In the genomic region with DNA sequence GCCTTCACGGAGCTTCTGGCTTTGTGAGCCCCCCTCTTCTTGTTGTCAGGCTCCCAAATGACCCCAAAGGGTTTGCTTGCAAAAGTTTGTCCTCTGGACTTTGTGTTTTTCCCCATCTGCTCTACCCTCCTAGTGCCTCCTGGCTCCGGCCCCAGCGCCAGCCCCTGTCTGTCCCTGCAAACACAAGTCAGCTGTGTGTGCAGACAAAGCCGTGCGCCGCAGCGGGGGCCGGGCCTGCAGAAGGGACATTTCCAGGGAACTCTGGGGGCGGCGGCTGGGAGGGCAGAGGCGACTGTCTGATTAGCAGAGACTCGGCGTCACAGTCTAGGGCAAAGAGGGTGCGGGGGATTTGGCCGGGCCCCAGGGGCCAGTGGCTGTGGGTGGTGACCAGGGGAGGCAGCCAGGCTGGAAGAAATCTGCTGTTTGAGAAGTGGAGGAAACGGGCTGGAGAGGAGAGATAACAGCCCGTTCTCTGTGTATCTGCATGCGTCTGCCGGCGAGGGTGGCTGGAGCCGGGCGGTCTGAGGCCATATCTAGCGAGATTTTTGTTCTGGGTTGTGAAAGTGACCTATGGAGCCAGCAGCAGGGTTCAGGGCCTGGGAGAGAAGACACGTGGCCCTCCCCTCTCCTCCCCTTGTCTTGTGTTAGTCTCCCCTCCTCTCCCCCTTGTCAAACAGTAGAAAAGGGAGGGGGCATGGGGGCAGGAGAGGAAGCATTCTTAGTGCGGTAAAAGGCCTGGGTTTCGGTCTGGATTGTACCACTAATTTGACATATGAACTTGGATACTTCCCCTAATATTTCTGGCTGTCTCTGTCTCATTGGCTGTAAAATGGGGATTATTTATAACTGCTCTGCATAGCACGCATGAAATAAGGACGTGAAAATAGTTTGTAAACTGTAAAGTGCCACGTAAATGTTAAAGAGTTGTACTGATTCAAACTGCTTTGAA, we compare ENCODE assay signal across 8 cellular contexts.
DNase-seq lines count a peak whose midpoint lies in the region; ATAC-seq and TF ChIP-seq lines count a peak whose summit lies in the region.

No MANE protein-coding gene starts in this region.

- H3K36me3 ChIP-seq in prostate gland = no peaks in the 10 kb centered on the region

- H3K9me3 ChIP-seq in prostate gland = no peaks in the 10 kb centered on the region

- POLR2A ChIA-PET in WTC11 (lab: Charles Lee) = no interaction called here

- H3K27me3 Mint-ChIP-seq in WTC11 (ENCODE audit: low read depth) = no peaks in the 10 kb centered on the region

- CTCF ChIA-PET in WTC11 (lab: Charles Lee) = interaction anchor here (1.6 kb wide), 1 partner anchor 116 kb away, joined by 7 read pairs; no protein-coding TSS in a partner anchor

- H3K4me1 ChIP-seq in prostate gland (replicated peaks) = peaks cover 8% of the 10 kb centered on the region

- TF ChIP-seq POLR2A in prostate gland (IDR thresholded peaks at IDR 0.05) = no peak

- H3K4me3 Mint-ChIP-seq in WTC11 = no peak overlapping the region

- peak overlapping the region; percentile 62 to 65 for H3K27ac ChIP-seq in prostate gland

- no peaks in the 10 kb centered on the region for H3K36me3 Mint-ChIP-seq in WTC11

- no peak for TF ChIP-seq CTCF in WTC11 (IDR thresholded peaks at IDR 0.05)
- no peak for TF ChIP-seq CTCF in prostate gland (IDR thresholded peaks at IDR 0.05)

- H3K27ac Mint-ChIP-seq in WTC11 = no peak overlapping the region

- H3K27me3 ChIP-seq in prostate gland (replicated peaks; ENCODE audit: insufficient read depth) = no peaks in the 10 kb centered on the region

- H3K9me3 Mint-ChIP-seq in WTC11 = no peaks in the 10 kb centered on the region

- DNase-seq in ELF-1 (ENCODE audit: low read depth, low spot score) (peak; percentile 78), WTC11 (ENCODE audit: low spot score) (peak; percentile 23), left ventricle myocardium superior (peak; percentile 94), prostate gland (ENCODE audit: low spot score) (peak; percentile 18), NAMALWA (ENCODE audit: low spot score) (no peak)
- no peak for DNase-seq in stimulated activated CD4-positive, alpha-beta T cell treated with anti-CD3 and anti-CD28 coated beads, Interleukin-4, amount 100 ng/mL, for 24 hours

- peak overlapping the region in 1 of 2 donors; percentile 3 for H3K4me3 ChIP-seq in prostate gland

- ATAC-seq in WTC11 (no peak), left ventricle myocardium superior (peak; percentile 78), HG03159 (IDR thresholded peaks at IDR 0.05; ENCODE audit: unreplicated experiment) (no peak), GM19351 (IDR thresholded peaks at IDR 0.05; ENCODE audit: unreplicated experiment) (no peak)

- peaks cover 13% of the 10 kb centered on the region for H3K4me1 Mint-ChIP-seq in WTC11

- intact Hi-C loops in left ventricle myocardium superior (cut with micrococcal nuclease) (no loop called here), prostate gland (cut with DNase I) (loop anchor here (5.0 kb wide), 3 partner anchors 51 to 166 kb away; no protein-coding TSS in a partner anchor)

- WGBS in prostate gland = 9% methylated on average over 24 of the region's 29 CpGs

TF ChIP-seq in WTC11, 78 proteins besides CTCF, POLR2A, EP300 and RAD21 (continues in another document):
- TF ChIP-seq TEAD4 (CRISPR knock-in tag; IDR thresholded peaks at IDR 0.05) (no peak), NFE2L1 (CRISPR knock-in tag; IDR thresholded peaks at IDR 0.05) (no peak), ZNF671 (CRISPR knock-in tag; IDR thresholded peaks at IDR 0.05) (no peak), GABPB1 (CRISPR knock-in tag; IDR thresholded peaks at IDR 0.05) (no peak), CREB1 (CRISPR knock-in tag; IDR thresholded peaks at IDR 0.05) (no peak), NR2C2 (CRISPR knock-in tag; IDR thresholded peaks at IDR 0.05) (no peak), TCF7 (CRISPR knock-in tag; IDR thresholded peaks at IDR 0.05; ENCODE audit: low read depth) (no peak), TEAD1 (CRISPR knock-in tag; IDR thresholded peaks at IDR 0.05) (no peak)
- TF ChIP-seq, protein P1, sequence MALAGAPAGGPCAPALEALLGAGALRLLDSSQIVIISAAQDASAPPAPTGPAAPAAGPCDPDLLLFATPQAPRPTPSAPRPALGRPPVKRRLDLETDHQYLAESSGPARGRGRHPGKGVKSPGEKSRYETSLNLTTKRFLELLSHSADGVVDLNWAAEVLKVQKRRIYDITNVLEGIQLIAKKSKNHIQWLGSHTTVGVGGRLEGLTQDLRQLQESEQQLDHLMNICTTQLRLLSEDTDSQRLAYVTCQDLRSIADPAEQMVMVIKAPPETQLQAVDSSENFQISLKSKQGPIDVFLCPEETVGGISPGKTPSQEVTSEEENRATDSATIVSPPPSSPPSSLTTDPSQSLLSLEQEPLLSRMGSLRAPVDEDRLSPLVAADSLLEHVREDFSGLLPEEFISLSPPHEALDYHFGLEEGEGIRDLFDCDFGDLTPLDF (CRISPR knock-in tag; IDR thresholded peaks at IDR 0.05) = no peak
- TF ChIP-seq, protein P2, sequence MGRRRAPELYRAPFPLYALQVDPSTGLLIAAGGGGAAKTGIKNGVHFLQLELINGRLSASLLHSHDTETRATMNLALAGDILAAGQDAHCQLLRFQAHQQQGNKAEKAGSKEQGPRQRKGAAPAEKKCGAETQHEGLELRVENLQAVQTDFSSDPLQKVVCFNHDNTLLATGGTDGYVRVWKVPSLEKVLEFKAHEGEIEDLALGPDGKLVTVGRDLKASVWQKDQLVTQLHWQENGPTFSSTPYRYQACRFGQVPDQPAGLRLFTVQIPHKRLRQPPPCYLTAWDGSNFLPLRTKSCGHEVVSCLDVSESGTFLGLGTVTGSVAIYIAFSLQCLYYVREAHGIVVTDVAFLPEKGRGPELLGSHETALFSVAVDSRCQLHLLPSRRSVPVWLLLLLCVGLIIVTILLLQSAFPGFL (CRISPR knock-in tag; IDR thresholded peaks at IDR 0.05; ENCODE audit: borderline replicate concordance) = no peak
- TF ChIP-seq, protein P3, sequence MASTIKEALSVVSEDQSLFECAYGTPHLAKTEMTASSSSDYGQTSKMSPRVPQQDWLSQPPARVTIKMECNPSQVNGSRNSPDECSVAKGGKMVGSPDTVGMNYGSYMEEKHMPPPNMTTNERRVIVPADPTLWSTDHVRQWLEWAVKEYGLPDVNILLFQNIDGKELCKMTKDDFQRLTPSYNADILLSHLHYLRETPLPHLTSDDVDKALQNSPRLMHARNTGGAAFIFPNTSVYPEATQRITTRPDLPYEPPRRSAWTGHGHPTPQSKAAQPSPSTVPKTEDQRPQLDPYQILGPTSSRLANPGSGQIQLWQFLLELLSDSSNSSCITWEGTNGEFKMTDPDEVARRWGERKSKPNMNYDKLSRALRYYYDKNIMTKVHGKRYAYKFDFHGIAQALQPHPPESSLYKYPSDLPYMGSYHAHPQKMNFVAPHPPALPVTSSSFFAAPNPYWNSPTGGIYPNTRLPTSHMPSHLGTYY (CRISPR knock-in tag; IDR thresholded peaks at IDR 0.05) = no peak
- TF ChIP-seq, protein P4, sequence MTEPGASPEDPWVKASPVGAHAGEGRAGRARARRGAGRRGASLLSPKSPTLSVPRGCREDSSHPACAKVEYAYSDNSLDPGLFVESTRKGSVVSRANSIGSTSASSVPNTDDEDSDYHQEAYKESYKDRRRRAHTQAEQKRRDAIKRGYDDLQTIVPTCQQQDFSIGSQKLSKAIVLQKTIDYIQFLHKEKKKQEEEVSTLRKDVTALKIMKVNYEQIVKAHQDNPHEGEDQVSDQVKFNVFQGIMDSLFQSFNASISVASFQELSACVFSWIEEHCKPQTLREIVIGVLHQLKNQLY (CRISPR knock-in tag; IDR thresholded peaks at IDR 0.05) = no peak
- TF ChIP-seq, protein P5, sequence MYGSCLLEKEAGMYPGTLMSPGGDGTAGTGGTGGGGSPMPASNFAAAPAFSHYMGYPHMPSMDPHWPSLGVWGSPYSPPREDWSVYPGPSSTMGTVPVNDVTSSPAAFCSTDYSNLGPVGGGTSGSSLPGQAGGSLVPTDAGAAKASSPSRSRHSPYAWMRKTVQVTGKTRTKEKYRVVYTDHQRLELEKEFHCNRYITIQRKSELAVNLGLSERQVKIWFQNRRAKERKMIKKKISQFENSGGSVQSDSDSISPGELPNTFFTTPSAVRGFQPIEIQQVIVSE (CRISPR knock-in tag; IDR thresholded peaks at IDR 0.05; ENCODE audit: borderline replicate concordance) = no peak
- TF ChIP-seq, protein P6, sequence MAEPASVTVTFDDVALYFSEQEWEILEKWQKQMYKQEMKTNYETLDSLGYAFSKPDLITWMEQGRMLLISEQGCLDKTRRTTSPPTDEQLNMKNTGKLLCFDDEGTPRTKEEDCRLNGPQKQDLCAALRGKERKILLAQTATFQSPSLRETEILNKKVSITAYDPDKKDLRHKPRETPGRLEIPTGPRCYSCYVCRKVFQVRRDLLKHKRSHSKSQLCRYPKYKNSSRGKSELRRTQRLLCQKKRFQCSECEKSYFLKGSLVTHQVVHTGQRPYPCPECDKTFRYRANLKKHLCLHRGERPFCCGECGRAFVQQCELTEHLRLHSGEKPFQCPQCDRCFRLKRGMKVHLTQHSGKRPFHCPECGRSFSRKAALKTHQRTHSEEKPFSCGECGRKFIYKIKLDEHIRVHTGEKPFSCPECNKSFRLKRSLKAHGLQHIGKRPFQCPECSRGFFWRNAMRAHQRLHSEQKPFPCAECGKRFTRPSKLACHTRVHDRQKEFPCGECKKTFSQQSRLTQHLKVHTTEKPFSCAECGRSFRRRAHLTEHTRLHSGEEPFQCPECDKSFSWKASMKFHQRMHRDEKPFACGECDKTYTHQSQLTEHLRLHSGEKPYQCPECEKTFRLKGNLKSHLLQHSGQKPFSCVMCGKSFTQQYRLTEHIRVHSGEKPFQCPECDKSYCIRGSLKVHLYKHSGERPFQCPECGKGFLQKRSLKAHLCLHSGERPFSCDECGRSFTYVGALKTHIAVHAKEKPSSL (CRISPR knock-in tag; conservative IDR thresholded peaks at IDR 0.05) = no peak
- TF ChIP-seq, protein P7, sequence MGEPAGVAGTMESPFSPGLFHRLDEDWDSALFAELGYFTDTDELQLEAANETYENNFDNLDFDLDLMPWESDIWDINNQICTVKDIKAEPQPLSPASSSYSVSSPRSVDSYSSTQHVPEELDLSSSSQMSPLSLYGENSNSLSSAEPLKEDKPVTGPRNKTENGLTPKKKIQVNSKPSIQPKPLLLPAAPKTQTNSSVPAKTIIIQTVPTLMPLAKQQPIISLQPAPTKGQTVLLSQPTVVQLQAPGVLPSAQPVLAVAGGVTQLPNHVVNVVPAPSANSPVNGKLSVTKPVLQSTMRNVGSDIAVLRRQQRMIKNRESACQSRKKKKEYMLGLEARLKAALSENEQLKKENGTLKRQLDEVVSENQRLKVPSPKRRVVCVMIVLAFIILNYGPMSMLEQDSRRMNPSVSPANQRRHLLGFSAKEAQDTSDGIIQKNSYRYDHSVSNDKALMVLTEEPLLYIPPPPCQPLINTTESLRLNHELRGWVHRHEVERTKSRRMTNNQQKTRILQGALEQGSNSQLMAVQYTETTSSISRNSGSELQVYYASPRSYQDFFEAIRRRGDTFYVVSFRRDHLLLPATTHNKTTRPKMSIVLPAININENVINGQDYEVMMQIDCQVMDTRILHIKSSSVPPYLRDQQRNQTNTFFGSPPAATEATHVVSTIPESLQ (CRISPR knock-in tag; IDR thresholded peaks at IDR 0.05) = no peak

Comparison
In these comparisons a context has a peak if more than half of its experiments do, and no peak if none do; other contexts are left out.
1. DNase-seq: peak in ELF-1 (single experiment), WTC11 (single experiment), left ventricle myocardium superior (single experiment) and prostate gland (single experiment); none in stimulated activated CD4-positive, alpha-beta T cell treated with anti-CD3 and anti-CD28 coated beads, Interleukin-4, amount 100 ng/mL, for 24 hours (single experiment) and NAMALWA (single experiment).